Comparison of ENCODE assay signal across 8 cellular contexts in the genomic region with DNA sequence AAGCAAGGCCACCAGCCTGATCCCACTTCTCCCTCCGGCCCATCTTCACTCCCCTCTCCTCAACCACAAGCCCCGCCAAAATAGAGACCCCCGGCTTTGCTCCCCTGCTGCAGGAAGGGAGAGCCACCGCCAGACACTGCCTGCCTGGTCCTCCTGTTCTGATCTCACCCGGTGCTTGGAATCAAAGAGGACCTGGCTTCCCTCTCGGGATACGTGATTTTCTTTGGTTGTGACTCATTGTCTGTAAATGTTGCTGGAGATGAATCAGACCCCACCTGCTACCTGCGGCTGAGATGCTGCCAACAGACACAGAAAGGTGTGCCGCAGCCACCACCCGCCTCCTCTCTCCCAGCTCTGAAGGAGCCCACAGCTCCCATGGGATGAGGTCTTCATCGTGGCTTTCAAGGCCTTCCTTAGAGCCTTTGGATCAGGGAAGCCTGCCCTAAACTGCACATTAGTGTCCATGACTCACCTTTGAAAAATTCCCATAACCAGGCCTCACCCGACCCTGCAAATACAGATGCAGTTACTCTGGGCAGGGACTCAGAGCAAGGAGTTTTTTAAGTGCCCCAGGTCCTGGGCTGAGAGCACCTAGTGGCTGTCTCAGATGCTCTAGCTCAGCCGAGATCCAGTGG.
DNase-seq lines count a peak whose midpoint lies in the region; ATAC-seq and TF ChIP-seq lines count a peak whose summit lies in the region.

No MANE protein-coding gene starts in this region.

- H3K9me2 ChIP-seq in GM23248 (ENCODE audit: insufficient read depth), result no peaks in the 10 kb centered on the region

- no peaks in the 10 kb centered on the region for H3K9me3 ChIP-seq in GM23248 (ENCODE audit: low read depth)
- no peaks in the 10 kb centered on the region for H3K9me3 ChIP-seq in smooth muscle cell (replicated peaks; ENCODE audit: low read depth)

- H3K27me3 ChIP-seq in GM23248 (replicated peaks; ENCODE audit: insufficient read depth) (no peaks in the 10 kb centered on the region), smooth muscle cell (ENCODE audit: low read depth) (no peaks in the 10 kb centered on the region)

- H2AFZ ChIP-seq in GM23248 (no peak overlapping the region), smooth muscle cell (ENCODE audit: low read depth) (no peak overlapping the region)

- ATAC-seq in GM21381 (IDR thresholded peaks at IDR 0.05; ENCODE audit: unreplicated experiment), result no peak
- no peak for ATAC-seq in HG03457 (IDR thresholded peaks at IDR 0.05; ENCODE audit: unreplicated experiment)

- no peak overlapping the region for H3K9ac ChIP-seq in GM23248
- H3K9ac ChIP-seq in smooth muscle cell (ENCODE audit: low read depth), result peak overlapping the region; percentile 87

- peaks cover 13% of the 10 kb centered on the region for H3F3A ChIP-seq in GM23248 (ENCODE audit: insufficient read depth)
- H3F3A ChIP-seq in smooth muscle cell (ENCODE audit: low read depth), result peaks cover 41% of the 10 kb centered on the region

- no peak overlapping the region for H3K4me3 ChIP-seq in GM23248
- no peak overlapping the region for H3K4me3 ChIP-seq in foreskin fibroblast (ENCODE audit: low read depth in 1 of 2, low read length in 2 of 2)
- H3K4me3 ChIP-seq in smooth muscle cell, result no peak overlapping the region

- WGBS in GM23248 (ENCODE audit: low coverage in 1 of 2, low lambda C conversion rate in 2 of 2, missing lambda C conversion rate in 2 of 2), 2 experiments, result 48 to 50% methylated on average over 13 of the region's 13 CpGs
- WGBS in smooth muscle cell (ENCODE audit: low lambda C conversion rate), result 28% methylated on average over 13 of the region's 13 CpGs

- H3K36me3 ChIP-seq in GM23248 (ENCODE audit: low read depth) (no peaks in the 10 kb centered on the region), smooth muscle cell (ENCODE audit: low read depth) (no peaks in the 10 kb centered on the region)

- H4K20me1 ChIP-seq in GM23248 (ENCODE audit: insufficient read depth) (no peaks in the 10 kb centered on the region), smooth muscle cell (ENCODE audit: low read depth) (no peaks in the 10 kb centered on the region)

- in situ Hi-C loops in GM23248 (cut with MboI), result no loop called here

- DNase-seq in GM23248 (peak; percentile 89), RKO (ENCODE audit: low spot score) (peak; percentile 44), foreskin fibroblast (peak; percentile 72 to 87), smooth muscle cell (lab: John Stamatoyannopoulos, UW; ENCODE audit: unreplicated experiment) (no peak), NCI-H748 treated with DMSO at 0.1 percent for 48 hours (lab: John Stamatoyannopoulos, UW) (no peak), pons (ENCODE audit: low spot score) (no peak)

- H3K4me1 ChIP-seq in GM23248 (ENCODE audit: insufficient read depth) (peaks cover 13% of the 10 kb centered on the region), smooth muscle cell (ENCODE audit: low read depth) (peaks cover 33% of the 10 kb centered on the region)

- H3K4me2 ChIP-seq in GM23248 (ENCODE audit: unreplicated experiment) (peak overlapping the region; percentile 22), smooth muscle cell (peak overlapping the region; percentile 53)

- H3K27ac ChIP-seq in GM23248 (0 out of 2 replicates have a peak overlapping the region, but pooled peaks have one; percentile 17), smooth muscle cell (ENCODE audit: low read depth) (peak overlapping the region; percentile 94)

- TF ChIP-seq CTCF in foreskin fibroblast (IDR thresholded peaks at IDR 0.05; ENCODE audit: low read depth, low read length) (no peak), smooth muscle cell (IDR thresholded peaks at IDR 0.05; ENCODE audit: borderline replicate concordance, insufficient read depth, poor library complexity, severe bottlenecking) (no peak)

- H3K79me2 ChIP-seq in GM23248 (ENCODE audit: insufficient read depth), result no peaks in the 10 kb centered on the region
- no peaks in the 10 kb centered on the region for H3K79me2 ChIP-seq in smooth muscle cell (ENCODE audit: low read depth)

Comparison
In these comparisons a context has a peak if more than half of its experiments do, and no peak if none do; other contexts are left out.
1. DNase-seq: peak in GM23248 (single experiment), RKO (single experiment) and foreskin fibroblast (2 of 2); none in smooth muscle cell (single experiment), NCI-H748 treated with DMSO at 0.1 percent for 48 hours (single experiment) and pons (single experiment).